In genomic region chr2:85666937-85667336, GRCh38 we compare ENCODE assay signal across 31 cellular contexts. TPM values are rescaled to one million over a fixed set of nuclear protein-coding genes. Genes with fewer than 3 reads are reported as not detected.
"Had no signal": no experiment of that assay in that cellular context is flagged by ENCODE, and none has a peak within 500 bp of the region (broad histone marks: within the 10 kb centered on the region; RNA-seq: fewer than 3 reads in every experiment).

No MANE protein-coding gene starts in this region.

- H3K9me3 ChIP-seq: gastrocnemius medialis, ovary, psoas muscle, spleen, suprapubic skin, thyroid gland had no signal

- DNase-seq: central memory CD4-positive, alpha-beta T cell; effector CD8-positive, alpha-beta T cell; endodermal cell; foreskin fibroblast; left colon; left ventricle myocardium superior; mammary epithelial cell; mesendoderm; naive thymus-derived CD8-positive, alpha-beta T cell; nephron progenitor cell; occipital lobe; ovary; psoas muscle; right cardiac atrium; spleen; stimulated activated CD4-positive, alpha-beta T cell treated with anti-CD3 and anti-CD28 coated beads, Interleukin-4, amount 100 ng/mL, for 4 hours; stimulated activated naive B cell treated with anti-CD40 and anti-IgM and Interleukin-4, amounts not matched to agents 10 μg/mL and 1 μg/mL and 100 μg/mL, for 72 hours; stimulated activated naive CD8-positive, alpha-beta T cell treated with anti-CD3 and anti-CD28 coated beads, Interleukin-15, amount 100 ng/mL, for 72 hours; thyroid gland; trophoblast cell had no signal

- H3K27ac ChIP-seq: epithelial cell of prostate, gastrocnemius medialis, hepatocyte, ovary, psoas muscle, skin epidermis, spleen, suprapubic skin, thyroid gland had no signal

- ATAC-seq: esophagus mucosa; gastrocnemius medialis; left colon; left ventricle myocardium superior; naive thymus-derived CD8-positive, alpha-beta T cell; psoas muscle; right cardiac atrium; stimulated activated naive B cell treated with anti-CD40 and anti-IgM and Interleukin-4, amounts not matched to agents 10 μg/mL and 1 μg/mL and 100 μg/mL, for 72 hours; stimulated activated naive CD8-positive, alpha-beta T cell treated with anti-CD3 and anti-CD28 coated beads, Interleukin-15, amount 100 ng/mL, for 72 hours had no signal

- H3K4me1 ChIP-seq: psoas muscle, suprapubic skin had no signal

- H3K4me3 ChIP-seq: gastrocnemius medialis, hepatocyte, ovary, psoas muscle, skin epidermis, spleen, suprapubic skin, thyroid gland had no signal

- H3K27me3 ChIP-seq: gastrocnemius medialis, hepatocyte, ovary, spleen, suprapubic skin, thyroid gland had no signal

- H3K36me3 ChIP-seq: gastrocnemius medialis, ovary, spleen, suprapubic skin, thyroid gland had no signal

RNA-seq across cellular contexts. Expression of gene SFTPB, which starts 1.1 kb away (rescaled TPM):
- total RNA-seq: endodermal cell; gastrocnemius medialis; glomerular endothelial cell; kidney epithelial cell; left colon; mammary epithelial cell; myocyte; naive thymus-derived CD8-positive, alpha-beta T cell; renal cortical epithelial cell; suprapubic skin had no signal

RNA-seq across cellular contexts. Expression of gene GNLY, which starts 27.2 kb away (rescaled TPM):
- total RNA-seq: cerebellum, endodermal cell, glomerular endothelial cell, hepatocyte, kidney epithelial cell, mammary epithelial cell, occipital lobe, renal cortical epithelial cell had no signal
